ENCODE assay signal across 8 cellular contexts in the genomic region with DNA sequence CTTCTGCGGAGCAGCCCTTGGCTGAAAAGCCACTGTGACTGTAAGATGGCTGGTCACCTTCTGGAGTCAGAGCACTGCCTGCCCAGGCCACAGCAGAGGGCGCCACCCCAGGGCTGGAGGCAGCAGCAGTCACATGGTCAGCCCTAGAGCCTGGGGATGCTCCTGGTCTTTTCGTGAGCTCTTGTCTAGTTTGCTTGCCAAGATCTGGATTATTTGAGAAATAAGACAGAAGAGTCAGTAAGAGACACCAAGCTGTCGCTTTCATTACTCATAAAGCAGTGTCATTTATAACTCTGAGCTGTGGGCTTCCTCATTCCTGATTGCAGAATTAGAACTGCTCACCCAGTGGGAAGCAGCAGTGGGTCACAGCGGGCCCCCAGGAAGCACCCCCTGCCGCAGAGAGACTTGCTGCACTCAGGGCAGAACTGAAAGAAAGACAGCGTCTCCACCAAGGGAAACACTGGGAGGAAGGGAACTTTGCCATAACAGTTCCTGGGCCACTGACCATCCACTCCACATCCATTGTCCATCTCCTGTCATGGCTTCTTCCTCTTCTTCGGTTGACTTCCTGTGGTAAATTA. TPM values are rescaled to one million over a fixed set of nuclear protein-coding genes. Genes with fewer than 3 reads are reported as not detected.
DNase-seq lines count a peak whose midpoint lies in the region; ATAC-seq and TF ChIP-seq lines count a peak whose summit lies in the region.

No MANE protein-coding gene starts in this region.

- peaks cover 30% of the 10 kb centered on the region for H3K4me1 Mint-ChIP-seq in activated CD8-positive, alpha-beta T cell treated with anti-CD3 and anti-CD28 coated beads for 36 hours (ENCODE audit: low read depth)

- POLR2A ChIA-PET in activated CD8-positive, alpha-beta T cell treated with anti-CD3 and anti-CD28 coated beads for 36 hours (lab: Charles Lee): interaction anchor here (0.8 kb wide), 1 partner anchor 30 kb away, joined by 3 read pairs; no protein-coding TSS in a partner anchor

- H3K27ac Mint-ChIP-seq in activated CD8-positive, alpha-beta T cell treated with anti-CD3 and anti-CD28 coated beads for 36 hours: peak overlapping the region; percentile 69

- intact Hi-C loops in activated CD8-positive, alpha-beta T cell treated with anti-CD3 and anti-CD28 coated beads for 36 hours (cut with micrococcal nuclease): no loop called here

- peak; percentile 45 for TF ChIP-seq CTCF in activated CD8-positive, alpha-beta T cell treated with anti-CD3 and anti-CD28 coated beads for 36 hours (IDR thresholded peaks at IDR 0.05)
- peak; percentile 44 for TF ChIP-seq CTCF in fibroblast of pulmonary artery (IDR thresholded peaks at IDR 0.05; ENCODE audit: low read length, missing control alignments)

- H3K27me3 Mint-ChIP-seq in activated CD8-positive, alpha-beta T cell treated with anti-CD3 and anti-CD28 coated beads for 36 hours: no peaks in the 10 kb centered on the region

- peaks cover 5% of the 10 kb centered on the region for H3K36me3 Mint-ChIP-seq in activated CD8-positive, alpha-beta T cell treated with anti-CD3 and anti-CD28 coated beads for 36 hours (ENCODE audit: low read depth)

- CTCF ChIA-PET in activated CD8-positive, alpha-beta T cell treated with anti-CD3 and anti-CD28 coated beads for 36 hours (lab: Charles Lee): interaction anchor here (0.8 to 2.1 kb wide), 14 partner anchors 12 to 221 kb away, joined by 3 to 8 read pairs (median 4); partner anchors contain the start of genes LMF2, NCAPH2 and SCO2

- DNase-seq in EL (peak; percentile 21), LHCN-M2 (ENCODE audit: low read depth) (peak; percentile 11), fibroblast of pulmonary artery (ENCODE audit: low read depth) (peak; percentile 18), occipital lobe (lab: John Stamatoyannopoulos, UW) (peak; percentile 20), A172 (ENCODE audit: low spot score) (no peak)
- DNase-seq in activated CD8-positive, alpha-beta T cell treated with anti-CD3 and anti-CD28 coated beads for 36 hours: peak; percentile 51

- no peaks in the 10 kb centered on the region for H3K9me3 Mint-ChIP-seq in activated CD8-positive, alpha-beta T cell treated with anti-CD3 and anti-CD28 coated beads for 36 hours

- H3K4me3 Mint-ChIP-seq in activated CD8-positive, alpha-beta T cell treated with anti-CD3 and anti-CD28 coated beads for 36 hours: no peak overlapping the region

- ATAC-seq in activated CD8-positive, alpha-beta T cell treated with anti-CD3 and anti-CD28 coated beads for 36 hours: peak; percentile 85
- ATAC-seq in HG03280 (IDR thresholded peaks at IDR 0.05; ENCODE audit: unreplicated experiment) (no peak), HG02588 (IDR thresholded peaks at IDR 0.05; ENCODE audit: unreplicated experiment) (no peak)

- no peak overlapping the region for H3K4me3 ChIP-seq in fibroblast of pulmonary artery (replicated peaks; ENCODE audit: low read depth, low read length)

RNA-seq across cellular contexts. Expression of gene PPP6R2, which starts 56.7 kb away (rescaled TPM):
- 62.8 and 64.2 TPM in 2 replicates for total RNA-seq in LHCN-M2 (2014; rRNA removed)
- 27.7 TPM for polyA plus RNA-seq in LHCN-M2 (2012)
- total RNA-seq in activated CD8-positive, alpha-beta T cell treated with anti-CD3 and anti-CD28 coated beads for 36 hours: 10 to 100 TPM; 44.2 to 44.3 TPM
- total RNA-seq in occipital lobe: 71.7 TPM
- total RNA-seq in A172 (2014; rRNA removed; shearing (Covaris generic)): 28.0 and 36.6 TPM in 2 replicates
